8 cellular contexts compared by ENCODE assay signal in the genomic region with DNA sequence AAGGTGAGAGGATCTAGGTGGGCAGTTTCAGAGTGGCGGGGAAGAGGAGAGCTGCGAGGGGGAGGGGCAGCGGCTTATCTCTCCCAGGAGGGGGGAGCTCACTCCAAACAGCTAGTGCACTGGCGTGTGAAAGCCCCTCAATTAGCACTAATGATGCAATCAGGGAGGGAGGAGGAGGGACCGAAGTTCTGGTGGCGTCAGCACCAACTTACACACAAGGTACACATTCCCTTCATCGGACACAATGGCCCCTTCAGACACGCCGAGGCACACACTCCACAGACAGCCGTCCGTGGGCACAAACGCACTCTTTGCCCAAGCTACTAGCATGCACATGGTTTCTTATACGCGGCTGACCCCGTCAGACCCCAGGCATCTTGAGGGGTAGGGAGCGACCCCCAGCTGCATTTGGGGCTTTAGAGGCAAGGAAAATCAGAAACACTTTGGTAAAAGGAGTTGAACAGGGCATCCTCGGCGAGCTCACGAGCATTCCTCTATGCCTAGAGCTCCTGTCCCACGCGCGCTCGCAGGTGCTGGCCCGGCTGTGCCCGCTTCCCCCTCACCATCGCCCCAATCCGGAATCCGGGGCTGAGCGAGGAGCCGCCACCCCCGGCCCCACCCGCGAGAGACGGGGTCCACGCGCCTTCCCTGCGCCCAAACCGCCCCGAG. TPM values are rescaled to one million over a fixed set of nuclear protein-coding genes. Genes with fewer than 3 reads are reported as not detected.
DNase-seq lines count a peak whose midpoint lies in the region; ATAC-seq and TF ChIP-seq lines count a peak whose summit lies in the region.

No MANE protein-coding gene starts in this region.

- no CpG with 5 or more reads among the region's 39 CpGs for WGBS in iPS DF 6.9 (ENCODE audit: insufficient coverage, insufficient read length)

- no peak overlapping the region for H3K27ac Mint-ChIP-seq in CD4-positive, alpha-beta T cell
- H3K27ac Mint-ChIP-seq in activated T-helper 17 cell treated with anti-CD3 and anti-CD28 coated beads, Interleukin-2, amount 50 U/mL, for 72 hours: no peak overlapping the region

- peak overlapping the region; percentile 74 for H3K4me3 Mint-ChIP-seq in CD4-positive, alpha-beta T cell
- H3K4me3 Mint-ChIP-seq in activated T-helper 17 cell treated with anti-CD3 and anti-CD28 coated beads, Interleukin-2, amount 50 U/mL, for 72 hours: peak overlapping the region; percentile 44

- no peak for DNase-seq in CD4-positive, alpha-beta T cell
- no peak for DNase-seq in iPS DF 6.9 (ENCODE audit: low read depth, low spot score)
- no peak for DNase-seq in GM19240 (ENCODE audit: insufficient read length, low spot score)

- H3K36me3 Mint-ChIP-seq in CD4-positive, alpha-beta T cell (ENCODE audit: low read depth): no peaks in the 10 kb centered on the region
- H3K36me3 Mint-ChIP-seq in activated T-helper 17 cell treated with anti-CD3 and anti-CD28 coated beads, Interleukin-2, amount 50 U/mL, for 72 hours (ENCODE audit: low read depth): no peaks in the 10 kb centered on the region

- peaks cover 5% of the 10 kb centered on the region for H3K4me1 Mint-ChIP-seq in CD4-positive, alpha-beta T cell (ENCODE audit: low read depth)
- no peaks in the 10 kb centered on the region for H3K4me1 Mint-ChIP-seq in activated T-helper 17 cell treated with anti-CD3 and anti-CD28 coated beads, Interleukin-2, amount 50 U/mL, for 72 hours

- peaks cover 84% of the 10 kb centered on the region for H3K27me3 Mint-ChIP-seq in CD4-positive, alpha-beta T cell
- peaks cover 18% of the 10 kb centered on the region for H3K27me3 Mint-ChIP-seq in activated T-helper 17 cell treated with anti-CD3 and anti-CD28 coated beads, Interleukin-2, amount 50 U/mL, for 72 hours

- H3K9me3 ChIP-seq in CD4-positive, alpha-beta T cell (ENCODE audit: control insufficient read depth, low read length): no peaks in the 10 kb centered on the region
- no peaks in the 10 kb centered on the region for H3K9me3 ChIP-seq in iPS DF 6.9 (ENCODE audit: control insufficient read depth, insufficient read depth, low read length)

- no peaks in the 10 kb centered on the region for H3K36me3 ChIP-seq in iPS DF 6.9 (ENCODE audit: control insufficient read depth, insufficient read depth, low read length)

- peak overlapping the region; percentile 48; the same call in 1 of the 2 replicates for H3K4me3 ChIP-seq in iPS DF 6.9 (ENCODE audit: low read length)
- peak overlapping the region; percentile 31 to 53 (median 40) for H3K4me3 ChIP-seq in skin epidermis

- H3K9me3 Mint-ChIP-seq in CD4-positive, alpha-beta T cell: no peaks in the 10 kb centered on the region
- no peaks in the 10 kb centered on the region for H3K9me3 Mint-ChIP-seq in activated T-helper 17 cell treated with anti-CD3 and anti-CD28 coated beads, Interleukin-2, amount 50 U/mL, for 72 hours

- CTCF ChIA-PET in CD4-positive, alpha-beta T cell (lab: Charles Lee): no interaction called here

- H3K27me3 ChIP-seq in CD4-positive, alpha-beta T cell (ENCODE audit: control insufficient read depth, insufficient read depth, low read length): peaks cover 70% of the 10 kb centered on the region
- H3K27me3 ChIP-seq in iPS DF 6.9 (ENCODE audit: control insufficient read depth, insufficient read depth, low read length): peaks cover 7% of the 10 kb centered on the region; the same call in 1 of the 2 replicates

- intact Hi-C loops in CD4-positive, alpha-beta T cell (cut with DNase I, micrococcal nuclease): no loop called here

- ATAC-seq in CD4-positive, alpha-beta T cell (ENCODE audit: poor library complexity): peak; percentile 33
- ATAC-seq in HG02763 (IDR thresholded peaks at IDR 0.05; ENCODE audit: unreplicated experiment): peak; percentile 4
- peak; percentile 5 for ATAC-seq in activated T-helper 17 cell treated with anti-CD3 and anti-CD28 coated beads, Interleukin-2, amount 50 U/mL, for 72 hours (replicated peaks)
- no peak for ATAC-seq in GM21423 (IDR thresholded peaks at IDR 0.05; ENCODE audit: unreplicated experiment)
- ATAC-seq in HG02571 (IDR thresholded peaks at IDR 0.05; ENCODE audit: unreplicated experiment): no peak

- POLR2A ChIA-PET in CD4-positive, alpha-beta T cell (lab: Charles Lee): no interaction called here

- no peak overlapping the region for H3K27ac ChIP-seq in CD4-positive, alpha-beta T cell (ENCODE audit: low read depth, low read length)
- no peak overlapping the region for H3K27ac ChIP-seq in iPS DF 6.9 (ENCODE audit: low read length)
- H3K27ac ChIP-seq in skin epidermis: peak overlapping the region in 11 of 21 experiments; percentile 37 to 87 (median 66)

- no peak for TF ChIP-seq CTCF in CD4-positive, alpha-beta T cell (IDR thresholded peaks at IDR 0.05)

- peaks cover 10% of the 10 kb centered on the region for H3K4me1 ChIP-seq in iPS DF 6.9 (ENCODE audit: control insufficient read depth, insufficient read depth, low read length)

RNA-seq across cellular contexts. Expression of gene PKDCC, which starts 0.9 kb away (rescaled TPM):
- not detected for total RNA-seq in CD4-positive, alpha-beta T cell
- total RNA-seq in activated T-helper 17 cell treated with anti-CD3 and anti-CD28 coated beads, Interleukin-2, amount 50 U/mL, for 72 hours: not detected

Comparison
In these comparisons a context has a peak if more than half of its experiments do, and no peak if none do; other contexts are left out.
1. ATAC-seq: peak in CD4-positive, alpha-beta T cell (single experiment), HG02763 (single experiment) and activated T-helper 17 cell treated with anti-CD3 and anti-CD28 coated beads, Interleukin-2, amount 50 U/mL, for 72 hours (single experiment); none in GM21423 (single experiment) and HG02571 (single experiment).
2. H3K27ac ChIP-seq: peak in skin epidermis (11 of 21); none in CD4-positive, alpha-beta T cell (single experiment) and iPS DF 6.9 (single experiment).